In the genomic region with DNA sequence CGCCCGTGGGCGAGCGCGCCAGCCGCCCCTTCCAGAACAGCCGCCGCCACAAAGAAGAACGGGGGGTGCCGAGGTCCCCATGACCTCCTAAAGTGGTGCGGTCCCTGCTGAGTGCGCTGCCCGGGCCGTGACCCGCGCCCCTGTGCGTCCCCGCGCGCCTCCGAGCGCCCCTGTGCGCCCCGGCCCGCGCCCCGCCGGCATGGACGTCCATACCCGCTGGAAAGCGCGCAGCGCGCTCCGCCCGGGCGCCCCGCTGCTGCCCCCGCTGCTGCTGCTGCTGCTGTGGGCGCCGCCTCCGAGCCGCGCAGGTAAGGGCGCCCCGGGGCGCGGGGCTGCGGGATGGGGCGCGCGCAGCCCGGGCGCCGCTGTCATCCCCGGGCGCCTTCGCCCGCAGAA, we compare ENCODE assay signal across 9 cellular contexts. TPM values are rescaled to one million over a fixed set of nuclear protein-coding genes. Genes with fewer than 3 reads are reported as not detected.
DNase-seq lines count a peak whose midpoint lies in the region; TF ChIP-seq lines count a peak whose summit lies in the region.
"Had no signal": no experiment of that assay in that cellular context is flagged by ENCODE, and none has a peak within 500 bp of the region (broad histone marks: within the 10 kb centered on the region; RNA-seq: fewer than 3 reads in every experiment).

No MANE protein-coding gene starts in this region.

- peak; percentile 40 for DNase-seq in NCI-H345 (lab: John Stamatoyannopoulos, UW)
- no peak for DNase-seq in NCI-H345 treated with DMSO at 0.1 percent for 48 hours (lab: John Stamatoyannopoulos, UW; ENCODE audit: unreplicated experiment)
- DNase-seq in chondrocyte (ENCODE audit: low spot score): no peak
- no peak for DNase-seq in mesenchymal stem cell
- DNase-seq in tibial artery: no peak
- DNase-seq in stimulated activated CD4-positive, alpha-beta T cell treated with anti-CD3 and anti-CD28 coated beads, Interleukin-15, amount 100 ng/mL, for 24 hours: no peak
- DNase-seq in activated naive CD8-positive, alpha-beta T cell treated with anti-CD3 and anti-CD28 coated beads for 36 hours: no peak
- no peak for DNase-seq in glutamatergic neuron

- no peaks in the 10 kb centered on the region for H3K9me3 Mint-ChIP-seq in chondrocyte (ENCODE audit: low read depth)
- H3K9me3 Mint-ChIP-seq in activated naive CD8-positive, alpha-beta T cell treated with anti-CD3 and anti-CD28 coated beads for 36 hours: no peaks in the 10 kb centered on the region
- peaks cover 8% of the 10 kb centered on the region for H3K9me3 Mint-ChIP-seq in glutamatergic neuron (ENCODE audit: unreplicated experiment)

- H3K9me3 ChIP-seq in mesenchymal stem cell (ENCODE audit: control insufficient read depth, low read length): no peaks in the 10 kb centered on the region
- no peaks in the 10 kb centered on the region for H3K9me3 ChIP-seq in tibial artery

- H3K36me3 Mint-ChIP-seq in chondrocyte (ENCODE audit: low read depth): peaks cover 26% of the 10 kb centered on the region
- H3K36me3 Mint-ChIP-seq in activated naive CD8-positive, alpha-beta T cell treated with anti-CD3 and anti-CD28 coated beads for 36 hours: no peaks in the 10 kb centered on the region
- H3K36me3 Mint-ChIP-seq in glutamatergic neuron (ENCODE audit: unreplicated experiment): no peaks in the 10 kb centered on the region
- H3K36me3 Mint-ChIP-seq: activated naive CD8-positive, alpha-beta T cell had no signal

- no peak overlapping the region for H2AK5ac ChIP-seq in mesenchymal stem cell (ENCODE audit: low read length, severe bottlenecking)

- H3K4me1 Mint-ChIP-seq in chondrocyte (ENCODE audit: low read depth) (peaks cover 47% of the 10 kb centered on the region), glutamatergic neuron (ENCODE audit: low read depth, unreplicated experiment) (peaks cover 10% of the 10 kb centered on the region)
- no peaks in the 10 kb centered on the region for H3K4me1 Mint-ChIP-seq in activated naive CD8-positive, alpha-beta T cell treated with anti-CD3 and anti-CD28 coated beads for 36 hours

- peak overlapping the region; percentile 76 for H2BK15ac ChIP-seq in mesenchymal stem cell (ENCODE audit: low read depth, poor library complexity, severe bottlenecking)

- H3K27ac ChIP-seq in mesenchymal stem cell (ENCODE audit: low read length, poor library complexity, severe bottlenecking) (no peak overlapping the region), tibial artery (peak overlapping the region; percentile 96 to 98)

- under 1% methylated on average over 49 of the region's 59 CpGs for WGBS in mesenchymal stem cell

- H3K36me3 ChIP-seq in mesenchymal stem cell (ENCODE audit: control insufficient read depth in 1 of 2, insufficient read depth in 2 of 2, low read depth in 1 of 2, low read length in 2 of 2): peaks cover 0 to 17% of the 10 kb centered on the region in 2 experiments
- no peaks in the 10 kb centered on the region for H3K36me3 ChIP-seq in tibial artery

- H3K14ac ChIP-seq in mesenchymal stem cell (ENCODE audit: low read length in 2 of 2): peak overlapping the region in 1 of 2 experiments; percentile 19

- peak overlapping the region in 1 of 2 experiments; percentile 94 for H3K23ac ChIP-seq in mesenchymal stem cell (ENCODE audit: low read length in 2 of 2)

- H3K9ac ChIP-seq in mesenchymal stem cell (ENCODE audit: low read length): peak overlapping the region; percentile 88

- H4K8ac ChIP-seq in mesenchymal stem cell (ENCODE audit: low read length): no peak overlapping the region

- H2BK5ac ChIP-seq in mesenchymal stem cell (ENCODE audit: low read depth, low read length, poor library complexity, severe bottlenecking): peak overlapping the region; percentile 72

- H3K18ac ChIP-seq in mesenchymal stem cell (ENCODE audit: low read depth in 1 of 2, low read length in 2 of 2): peak overlapping the region; percentile 96 to 97

- peak overlapping the region; percentile 88 to 89 for H3K4me3 ChIP-seq in mesenchymal stem cell (ENCODE audit: insufficient read depth in 1 of 2, low read depth in 1 of 2, low read length in 2 of 2)
- H3K4me3 ChIP-seq in tibial artery: peak overlapping the region; percentile 82 to 91

- H2BK12ac ChIP-seq in mesenchymal stem cell (ENCODE audit: low read length in 2 of 2): peak overlapping the region in 1 of 2 experiments; percentile 67

- no peak for TF ChIP-seq CTCF in chondrocyte (IDR thresholded peaks at IDR 0.05)
- TF ChIP-seq CTCF in tibial artery (IDR thresholded peaks at IDR 0.05): no peak
- TF ChIP-seq CTCF in glutamatergic neuron (IDR thresholded peaks at IDR 0.05; ENCODE audit: partially characterized antibody, unreplicated experiment): no peak

- no peak overlapping the region for H2AFZ ChIP-seq in mesenchymal stem cell (ENCODE audit: low read depth, low read length)

- H2BK120ac ChIP-seq in mesenchymal stem cell (ENCODE audit: low read depth, low read length): peak overlapping the region; percentile 83

- peaks cover 7% of the 10 kb centered on the region for H3K79me1 ChIP-seq in mesenchymal stem cell (replicated peaks; ENCODE audit: low read length, poor library complexity, severe bottlenecking)

- H3K4ac ChIP-seq in mesenchymal stem cell (ENCODE audit: low read depth in 1 of 2, low read length in 2 of 2): peak overlapping the region; percentile 93 to 94

- H3K4me1 ChIP-seq in mesenchymal stem cell (ENCODE audit: control insufficient read depth, insufficient read depth, low read depth, low read length) (peaks cover 51% of the 10 kb centered on the region), tibial artery (peaks cover 0 to 50% (median 33%) of the 10 kb centered on the region in 4 donors)

- no peaks in the 10 kb centered on the region for H3K27me3 Mint-ChIP-seq in chondrocyte (ENCODE audit: low read depth)
- H3K27me3 Mint-ChIP-seq in activated naive CD8-positive, alpha-beta T cell treated with anti-CD3 and anti-CD28 coated beads for 36 hours: peaks cover 30% of the 10 kb centered on the region
- H3K27me3 Mint-ChIP-seq in glutamatergic neuron (ENCODE audit: unreplicated experiment): peaks cover 7% of the 10 kb centered on the region

- H3K27ac Mint-ChIP-seq in chondrocyte (ENCODE audit: unreplicated experiment) (peak overlapping the region; percentile 59), glutamatergic neuron (ENCODE audit: unreplicated experiment) (no peak overlapping the region)
- no peak overlapping the region for H3K27ac Mint-ChIP-seq in activated naive CD8-positive, alpha-beta T cell treated with anti-CD3 and anti-CD28 coated beads for 36 hours
- H3K27ac Mint-ChIP-seq: activated naive CD8-positive, alpha-beta T cell had no signal

- peak overlapping the region; percentile 95 for H3K4me3 Mint-ChIP-seq in chondrocyte (ENCODE audit: unreplicated experiment)
- no peak overlapping the region for H3K4me3 Mint-ChIP-seq in activated naive CD8-positive, alpha-beta T cell treated with anti-CD3 and anti-CD28 coated beads for 36 hours
- H3K4me3 Mint-ChIP-seq in glutamatergic neuron (ENCODE audit: unreplicated experiment): no peak overlapping the region

- peak overlapping the region; percentile 90 for H4K91ac ChIP-seq in mesenchymal stem cell (ENCODE audit: low read length)

- peak overlapping the region; percentile 88 for H3K4me2 ChIP-seq in mesenchymal stem cell (ENCODE audit: low read length, poor library complexity, severe bottlenecking)

- intact Hi-C loops in tibial artery (cut with DNase I; ENCODE audit: low total_unique reads): loop anchor here (5.0 to 10.0 kb wide), 2 partner anchors 190 to 467 kb away; no protein-coding TSS in a partner anchor

- H3K27me3 ChIP-seq in mesenchymal stem cell (ENCODE audit: control insufficient read depth in 1 of 2, insufficient read depth in 1 of 2, low read length in 2 of 2) (no peaks in the 10 kb centered on the region), tibial artery (no peaks in the 10 kb centered on the region)

RNA-seq across cellular contexts. Expression of a gene that starts 0.4 kb away (rescaled TPM):
- 2,235 to 2,410 TPM (median 2,315 TPM) in 3 replicates for total RNA-seq in chondrocyte
- 754 TPM for polyA plus RNA-seq in mesenchymal stem cell (2013, experiment 1 of 2)
- polyA plus RNA-seq in mesenchymal stem cell (2013, experiment 2 of 2): 709 TPM
- under 1 TPM; 0.23 to 0.24 TPM for total RNA-seq in activated naive CD8-positive, alpha-beta T cell treated with anti-CD3 and anti-CD28 coated beads for 36 hours
- 28.9 TPM for total RNA-seq in glutamatergic neuron (ENCODE audit: unreplicated experiment)

Comparison
In these comparisons a context has a peak if more than half of its experiments do, and no peak if none do; other contexts are left out.
1. RNA of a gene that starts 0.4 kb away (total RNA-seq): 2,235 to 2,410 TPM in chondrocyte; 28.9 TPM in glutamatergic neuron (single experiment) and 0.23 to 0.24 TPM in activated naive CD8-positive, alpha-beta T cell treated with anti-CD3 and anti-CD28 coated beads for 36 hours; every median in the first group is over 10 times any median in the second.